In the genomic region with DNA sequence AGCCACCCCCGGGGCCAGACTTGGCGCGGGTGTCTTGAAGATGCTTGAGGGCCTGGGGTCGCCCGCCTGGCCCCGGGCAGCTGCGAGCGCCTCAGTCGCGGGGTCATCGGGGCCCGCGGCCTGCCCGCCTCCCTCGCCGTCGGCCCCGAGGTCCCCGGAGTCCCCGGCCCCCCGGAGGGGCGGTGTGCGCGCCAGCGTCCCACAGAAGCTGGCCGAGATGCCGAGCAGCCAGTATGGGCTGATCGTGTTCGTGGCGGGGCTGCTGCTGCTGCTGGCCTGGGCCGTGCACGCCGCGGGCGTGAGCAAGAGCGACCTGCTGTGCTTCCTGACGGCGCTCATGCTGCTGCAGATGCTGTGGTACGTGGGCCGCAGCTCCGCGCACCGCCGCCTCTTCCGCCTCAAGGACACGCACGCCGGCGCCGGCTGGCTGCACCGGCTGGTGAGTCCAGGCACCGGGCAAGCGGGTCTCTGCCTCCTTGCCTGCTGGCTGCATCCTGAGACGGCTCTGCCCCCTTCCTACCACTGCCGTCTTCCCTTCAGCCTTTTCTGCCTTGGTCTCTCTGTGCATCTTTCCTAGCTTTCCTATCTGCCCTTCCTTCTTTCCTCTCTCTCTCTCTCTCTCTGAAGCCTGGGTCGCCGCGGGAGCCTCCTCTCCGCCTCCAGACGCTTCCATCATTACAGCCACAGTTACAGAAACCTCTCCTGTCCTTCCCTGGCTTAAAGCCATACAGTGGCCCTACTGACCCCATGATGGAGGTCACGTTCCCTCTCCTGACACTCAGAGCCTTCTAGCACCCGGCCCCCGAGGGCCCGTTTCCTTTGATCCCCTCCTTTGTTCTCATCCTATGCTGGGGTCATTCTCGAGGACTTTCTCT, we compare ENCODE assay signal across 8 cellular contexts.
A peak's percentile ranks its signal among the peaks of the same experiment; 100 is the strongest.
DNase-seq lines count a peak whose midpoint lies in the region; ATAC-seq and TF ChIP-seq lines count a peak whose summit lies in the region.
"Not testable (repeated sequence)": the region's sequence is repeated elsewhere in the genome, so short reads cannot be mapped to it uniquely, and the experiment has no call there.

No MANE protein-coding gene starts in this region.

- TF ChIP-seq POLR2A in right lobe of liver (IDR thresholded peaks at IDR 0.05); spleen (IDR thresholded peaks at IDR 0.05): not testable (repeated sequence)

- not testable (repeated sequence) for H3K27ac ChIP-seq in mammary epithelial cell (ENCODE audit: insufficient read depth, low read depth, low read length); right lobe of liver; neural progenitor cell; spleen

- in situ Hi-C loops in SK-MEL-5 (cut with HindIII; ENCODE audit: low pct_unique_long_range_greater_than_20kb, low sequenced_read_pairs); mammary epithelial cell (cut with MboI; ENCODE audit: low sequenced_read_pairs in 2 of 2): not testable (repeated sequence)

- H3K4me2 ChIP-seq in mammary epithelial cell (ENCODE audit: insufficient read depth, low read depth, low read length); neural progenitor cell: not testable (repeated sequence)

- not testable (repeated sequence) for H3K36me3 Mint-ChIP-seq in neural progenitor cell

- dilution Hi-C loops in mammary epithelial cell (cut with HindIII; ENCODE audit: low sequenced_read_pairs): not testable (repeated sequence)

- H3K27me3 Mint-ChIP-seq in neural progenitor cell (ENCODE audit: insufficient read depth, low read depth): not testable (repeated sequence)

- not testable (repeated sequence) for H3K9me3 ChIP-seq in mammary epithelial cell (replicated peaks; ENCODE audit: insufficient read depth, low read length); right lobe of liver
- H3K9me3 ChIP-seq in neural progenitor cell (ENCODE audit: low read depth) (peaks cover 20% of the 10 kb centered on the region), spleen (peaks cover 0 to 32% (median 11%) of the 10 kb centered on the region in 8 donors)

- peak overlapping the region; percentile 64 for H3K4me3 Mint-ChIP-seq in neural progenitor cell

- not testable (repeated sequence) for H3K27me3 ChIP-seq in H7 (ENCODE audit: control insufficient read depth, insufficient read depth, low read length); mammary epithelial cell (ENCODE audit: insufficient read depth, low read length); right lobe of liver; neural progenitor cell
- H3K27me3 ChIP-seq in spleen (replicated peaks in 1 of 7): peaks cover 0 to 40% (median 0%) of the 10 kb centered on the region in 7 donors

- peak overlapping the region; percentile 5 for H2AFZ ChIP-seq in mammary epithelial cell (ENCODE audit: low read depth, low read length)
- H2AFZ ChIP-seq in neural progenitor cell (replicated peaks): not testable (repeated sequence)

- H3K4me1 Mint-ChIP-seq in neural progenitor cell: not testable (repeated sequence)

- CTCF ChIA-PET in mammary epithelial cell (lab: Charles Lee; ENCODE audit: low non-redundant PET): not testable (repeated sequence)

- not testable (repeated sequence) for ATAC-seq in Right ventricle myocardium inferior, right lobe of liver

- BruUV-seq in mammary epithelial cell (replicated peaks; lab: Mats Ljungman, UMichigan): not testable (repeated sequence)

- H3K27ac Mint-ChIP-seq in neural progenitor cell: not testable (repeated sequence)

- H3K9me3 Mint-ChIP-seq in neural progenitor cell: peaks cover 32% of the 10 kb centered on the region

- DNase-seq in AG08396 (ENCODE audit: low spot score) (peak; percentile 4), H7 (peak; percentile 28), SK-MEL-5 (ENCODE audit: low read depth, low spot score) (peak; percentile 1), Right ventricle myocardium inferior (ENCODE audit: missing footprints) (peak; percentile 64), right lobe of liver (peak; percentile 19 to 54 (median 46)), spleen (peak; percentile 78)
- DNase-seq in mammary epithelial cell; neural progenitor cell (ENCODE audit: low spot score): not testable (repeated sequence)

- TF ChIP-seq CTCF in mammary epithelial cell (conservative IDR thresholded peaks at IDR 0.05 in 1 of 2, IDR thresholded peaks at IDR 0.05 in 1 of 2; ENCODE audit: extremely low read depth in 1 of 2, insufficient read depth in 1 of 2, low read depth in 1 of 2, low read length in 2 of 2); right lobe of liver (IDR thresholded peaks at IDR 0.05); neural progenitor cell (IDR thresholded peaks at IDR 0.05); spleen (IDR thresholded peaks at IDR 0.05 in 8 of 11, conservative IDR thresholded peaks at IDR 0.05 in 3 of 11): not testable (repeated sequence)

- H3K79me2 ChIP-seq in mammary epithelial cell (ENCODE audit: insufficient read depth, low read length); neural progenitor cell (ENCODE audit: low read depth): not testable (repeated sequence)

- H3K36me3 ChIP-seq in H7 (replicated peaks; ENCODE audit: control insufficient read depth, insufficient read depth, low read length); mammary epithelial cell (ENCODE audit: insufficient read depth, low read length); right lobe of liver; neural progenitor cell; spleen: not testable (repeated sequence)

- intact Hi-C loops in mammary epithelial cell (cut with micrococcal nuclease); Right ventricle myocardium inferior (cut with DNase I); right lobe of liver (cut with DNase I); spleen (cut with DNase I; ENCODE audit: low total_unique reads): not testable (repeated sequence)

- H3K4me3 ChIP-seq in H7 (ENCODE audit: insufficient read depth, low read depth, low read length); mammary epithelial cell (replicated peaks in 1 of 3; ENCODE audit: insufficient read depth in 1 of 3, low read depth in 2 of 3, low read length in 3 of 3); right lobe of liver; neural progenitor cell; spleen: not testable (repeated sequence)

- H3F3A ChIP-seq in neural progenitor cell (ENCODE audit: low read depth): not testable (repeated sequence)

- WGBS in mammary epithelial cell (ENCODE audit: low coverage, missing lambda C conversion rate): 39% methylated on average over 41 of the region's 65 CpGs
- 52% methylated on average over 21 of the region's 65 CpGs for WGBS in right lobe of liver (ENCODE audit: insufficient coverage, low coverage, low lambda C conversion rate, missing lambda C conversion rate)
- 14 to 37% (median 20%) methylated on average over 27 to 61 of the region's 65 CpGs for WGBS in spleen, 5 donors

- not testable (repeated sequence) for H3K4me1 ChIP-seq in mammary epithelial cell (ENCODE audit: insufficient read depth, low read length); right lobe of liver; neural progenitor cell; spleen

- H3K9ac ChIP-seq in mammary epithelial cell (ENCODE audit: insufficient read depth, low read length); neural progenitor cell: not testable (repeated sequence)

- not testable (repeated sequence) for H4K20me1 ChIP-seq in mammary epithelial cell (ENCODE audit: insufficient read depth, low read length); neural progenitor cell (ENCODE audit: low read depth)
